Comparison of ENCODE assay signal across 8 cellular contexts in genomic region chr3:47802734-47803477, GRCh38. TPM values are rescaled to one million over a fixed set of nuclear protein-coding genes. Genes with fewer than 3 reads are reported as not detected.
DNase-seq lines count a peak whose midpoint lies in the region; ATAC-seq lines count a peak whose summit lies in the region.

TSS of gene DHX30 (plus strand) at chr3:47803138. CDS start at chr3:47810684, 7,546 bp downstream.

- ATAC-seq in GM18517 (IDR thresholded peaks at IDR 0.05; ENCODE audit: unreplicated experiment): peak; percentile 84
- ATAC-seq in HG03025 (IDR thresholded peaks at IDR 0.05; ENCODE audit: low FRiP score, unreplicated experiment): peak; percentile 84
- ATAC-seq in activated CD4-positive, CD25-positive, alpha-beta regulatory T cell treated with anti-CD3 and anti-CD28 coated beads, Interleukin-2, amount 50 U/mL, for 24 hours: peak; percentile 93 to 94

- DNase-seq in A172 (ENCODE audit: low spot score) (peak; percentile 64), NCI-H2196 (lab: John Stamatoyannopoulos, UW; ENCODE audit: unreplicated experiment) (peak; percentile 58), islet precursor cell (peak; percentile 93)
- peak; percentile 83 for DNase-seq in central memory CD4-positive, alpha-beta T cell
- peak; percentile 85 for DNase-seq in stimulated activated CD4-positive, alpha-beta T cell treated with anti-CD3 and anti-CD28 coated beads, Interleukin-12 subunit alpha, Interleukin-12 subunit beta, amount 100 ng/mL, for 4 hours

RNA-seq across cellular contexts. Expression of gene DHX30, which starts in this region (rescaled TPM):
- 93.2 and 111 TPM in 2 replicates for total RNA-seq in A172 (2014; rRNA removed; shearing (Covaris generic))

Comparison
In these comparisons a context has a peak if more than half of its experiments do, and no peak if none do; other contexts are left out.
1. Peak in every context shown above with its lines: DNase-seq and ATAC-seq.